Comparison of ENCODE assay signal across 18 cellular contexts in genomic region chr3:178455264-178455663, GRCh38.
DNase-seq lines count a peak whose midpoint lies in the region; ATAC-seq and TF ChIP-seq lines count a peak whose summit lies in the region.
"Had no signal": no experiment of that assay in that cellular context is flagged by ENCODE, and none has a peak within 500 bp of the region (broad histone marks: within the 10 kb centered on the region; RNA-seq: fewer than 3 reads in every experiment).

No MANE protein-coding gene starts in this region.

- POLR2A ChIA-PET in A673 (lab: Charles Lee; ENCODE audit: low non-redundant PET) (no interaction called here), OCI-LY7 (lab: Charles Lee) (interaction anchor here (1.2 kb wide), 1 partner anchor 10 kb away, joined by 3 read pairs; no protein-coding TSS in a partner anchor)

- H3K27me3 Mint-ChIP-seq in stimulated activated naive B cell treated with anti-CD40 and anti-IgM and Interleukin-4, amounts not matched to agents 10 μg/mL and 1 μg/mL and 100 μg/mL, for 72 hours: peaks cover 17 to 20% of the 10 kb centered on the region in 2 donors

- H3K4me1 Mint-ChIP-seq in stimulated activated naive B cell treated with anti-CD40 and anti-IgM and Interleukin-4, amounts not matched to agents 10 μg/mL and 1 μg/mL and 100 μg/mL, for 72 hours: no peaks in the 10 kb centered on the region
- H3K4me1 Mint-ChIP-seq: CD4-positive, CD25-positive, alpha-beta regulatory T cell; H9 had no signal

- in situ Hi-C loops in astrocyte of the spinal cord (cut with HindIII; ENCODE audit: low sequenced_read_pairs): no loop called here

- no peak for TF ChIP-seq CTCF in A673 (conservative IDR thresholded peaks at IDR 0.05; ENCODE audit: low read depth, low read length)
- no peak for TF ChIP-seq CTCF in astrocyte of the spinal cord (IDR thresholded peaks at IDR 0.05; ENCODE audit: low read depth, low read length)
- no peak for TF ChIP-seq CTCF in OCI-LY7 (conservative IDR thresholded peaks at IDR 0.05; ENCODE audit: low read length)

- DNase-seq in A673 (ENCODE audit: low spot score) (peak; percentile 73), NCI-H446 (lab: John Stamatoyannopoulos, UW) (peak; percentile 71 to 85), astrocyte of the spinal cord (ENCODE audit: low read depth, low spot score) (peak; percentile 33), left ventricle myocardium superior (no peak), foreskin melanocyte (no peak), OCI-LY7 (ENCODE audit: low spot score) (no peak), left lobe of liver (ENCODE audit: low spot score) (no peak)
- DNase-seq in stimulated activated naive B cell treated with anti-CD40 and anti-IgM and Interleukin-4, amounts not matched to agents 10 μg/mL and 1 μg/mL and 100 μg/mL, for 72 hours: no peak
- DNase-seq: CD4-positive, CD25-positive, alpha-beta regulatory T cell; H9; NCI-H1048; NCI-H1694; NCI-H2107; NCI-H345; NCI-H748 treated with DMSO at 0.1 percent for 48 hours; SHP77 treated with DMSO at 0.1 percent for 48 hours had no signal

- BruUV-seq in A673 (replicated peaks; lab: Mats Ljungman, UMichigan): no TSS peak
- no TSS peak for BruUV-seq in OCI-LY7 (replicated peaks; lab: Mats Ljungman, UMichigan)

- no peak overlapping the region for H3K27ac Mint-ChIP-seq in stimulated activated naive B cell treated with anti-CD40 and anti-IgM and Interleukin-4, amounts not matched to agents 10 μg/mL and 1 μg/mL and 100 μg/mL, for 72 hours
- H3K27ac Mint-ChIP-seq: CD4-positive, CD25-positive, alpha-beta regulatory T cell; H9 had no signal

- no peak overlapping the region for H2AFZ ChIP-seq in OCI-LY7 (ENCODE audit: low read length)

- no peaks in the 10 kb centered on the region for H3K36me3 ChIP-seq in A673 (ENCODE audit: insufficient read depth, low read length, poor library complexity, severe bottlenecking)
- no peaks in the 10 kb centered on the region for H3K36me3 ChIP-seq in OCI-LY7 (ENCODE audit: insufficient read depth, low read length)

- ATAC-seq in left ventricle myocardium superior (peak; percentile 33), left lobe of liver (no peak)
- no peak for ATAC-seq in stimulated activated naive B cell treated with anti-CD40 and anti-IgM and Interleukin-4, amounts not matched to agents 10 μg/mL and 1 μg/mL and 100 μg/mL, for 72 hours (replicated peaks)
- ATAC-seq: GM12878, Panc1 had no signal

- H3K4me3 Mint-ChIP-seq in stimulated activated naive B cell treated with anti-CD40 and anti-IgM and Interleukin-4, amounts not matched to agents 10 μg/mL and 1 μg/mL and 100 μg/mL, for 72 hours: no peak overlapping the region
- H3K4me3 Mint-ChIP-seq: CD4-positive, CD25-positive, alpha-beta regulatory T cell; H9 had no signal

- H3K4me3 ChIP-seq in A673 (ENCODE audit: low read depth, low read length, poor library complexity, severe bottlenecking) (no peak overlapping the region), astrocyte of the spinal cord (ENCODE audit: low read depth, low read length) (no peak overlapping the region), OCI-LY7 (ENCODE audit: low read depth, low read length, poor library complexity, severe bottlenecking) (no peak overlapping the region)
- H3K4me3 ChIP-seq: GM12878 had no signal

- H3K9me3 Mint-ChIP-seq in stimulated activated naive B cell treated with anti-CD40 and anti-IgM and Interleukin-4, amounts not matched to agents 10 μg/mL and 1 μg/mL and 100 μg/mL, for 72 hours: no peaks in the 10 kb centered on the region
- H3K9me3 Mint-ChIP-seq: H9 had no signal

- H3K9me3 ChIP-seq in A673 (ENCODE audit: low read depth, low read length, poor library complexity, severe bottlenecking): no peaks in the 10 kb centered on the region
- no peaks in the 10 kb centered on the region for H3K9me3 ChIP-seq in OCI-LY7 (ENCODE audit: low read length)

- no peaks in the 10 kb centered on the region for H3K27me3 ChIP-seq in A673 (replicated peaks; ENCODE audit: insufficient read depth, low read depth, low read length, poor library complexity)

- CTCF ChIA-PET in A673 (lab: Charles Lee): no interaction called here
- CTCF ChIA-PET in OCI-LY7 (lab: Charles Lee; ENCODE audit: unreplicated experiment): no interaction called here

- intact Hi-C loops in A673 (cut with micrococcal nuclease; ENCODE audit: unreplicated experiment) (no loop called here), left ventricle myocardium superior (cut with micrococcal nuclease) (no loop called here), OCI-LY7 (cut with micrococcal nuclease; ENCODE audit: unreplicated experiment) (no loop called here)

- H4K20me1 ChIP-seq in OCI-LY7 (ENCODE audit: insufficient read depth, low read length): no peaks in the 10 kb centered on the region

- H3K4me1 ChIP-seq in A673 (ENCODE audit: insufficient read depth, low read length, poor library complexity, severe bottlenecking): peaks cover 18% of the 10 kb centered on the region
- H3K4me1 ChIP-seq in OCI-LY7 (ENCODE audit: insufficient read depth, low read length, poor library complexity, severe bottlenecking): no peaks in the 10 kb centered on the region

- H3K4me2 ChIP-seq in OCI-LY7 (ENCODE audit: low read length): no peak overlapping the region

- no peaks in the 10 kb centered on the region for H3K79me2 ChIP-seq in OCI-LY7 (ENCODE audit: insufficient read depth, low read depth, low read length)

- H3K27ac ChIP-seq in A673 (ENCODE audit: low read depth, low read length, poor library complexity, severe bottlenecking) (no peak overlapping the region), OCI-LY7 (ENCODE audit: low read depth, low read length, poor library complexity, severe bottlenecking) (no peak overlapping the region)

- H3K9me2 ChIP-seq in OCI-LY7 (ENCODE audit: insufficient read depth, low read length): no peaks in the 10 kb centered on the region

- no peaks in the 10 kb centered on the region for H3K36me3 Mint-ChIP-seq in stimulated activated naive B cell treated with anti-CD40 and anti-IgM and Interleukin-4, amounts not matched to agents 10 μg/mL and 1 μg/mL and 100 μg/mL, for 72 hours
- H3K36me3 Mint-ChIP-seq: CD4-positive, CD25-positive, alpha-beta regulatory T cell had no signal

Comparison
In these comparisons a context has a peak if more than half of its experiments do, and no peak if none do; other contexts are left out.
1. DNase-seq: peak in A673 (single experiment), NCI-H446 (2 of 2) and astrocyte of the spinal cord (single experiment); none in left ventricle myocardium superior (single experiment), foreskin melanocyte (single experiment), OCI-LY7 (single experiment), left lobe of liver (single experiment) and stimulated activated naive B cell treated with anti-CD40 and anti-IgM and Interleukin-4, amounts not matched to agents 10 μg/mL and 1 μg/mL and 100 μg/mL, for 72 hours (single experiment).